Comparison of ENCODE assay signal across 8 cellular contexts in genomic region chr9:29211681-29212589, GRCh38. TPM values are rescaled to one million over a fixed set of nuclear protein-coding genes. Genes with fewer than 3 reads are reported as not detected.
DNase-seq lines count a peak whose midpoint lies in the region; ATAC-seq, FAIRE-seq and TF ChIP-seq lines count a peak whose summit lies in the region.

No MANE protein-coding gene starts in this region.

- H4K5ac ChIP-seq in mesendoderm (ENCODE audit: low read length) = no peak overlapping the region

- peaks cover 26 to 44% of the 10 kb centered on the region in 2 donors for H3K27me3 Mint-ChIP-seq in effector memory CD8-positive, alpha-beta T cell
- peaks cover 46 to 55% of the 10 kb centered on the region in 2 donors for H3K27me3 Mint-ChIP-seq in stimulated activated naive B cell treated with anti-CD40 and anti-IgM and Interleukin-4, amounts not matched to agents 10 μg/mL and 1 μg/mL and 100 μg/mL, for 72 hours

- H4K8ac ChIP-seq in mesendoderm (ENCODE audit: low read depth, low read length) = no peak overlapping the region

- peak overlapping the region; percentile 39 for H3K4me3 ChIP-seq in mesendoderm (ENCODE audit: low read length)

- peak overlapping the region in 1 of 2 donors; percentile 70 for H3K27ac Mint-ChIP-seq in effector memory CD8-positive, alpha-beta T cell
- H3K27ac Mint-ChIP-seq in stimulated activated naive B cell treated with anti-CD40 and anti-IgM and Interleukin-4, amounts not matched to agents 10 μg/mL and 1 μg/mL and 100 μg/mL, for 72 hours = peak overlapping the region; percentile 38

- DNase-seq in D721Med (ENCODE audit: insufficient read length, low spot score) (no peak), SKM-1 (lab: John Stamatoyannopoulos, UW; ENCODE audit: unreplicated experiment) (peak; percentile 25), mesendoderm (peak; percentile 60), superior temporal gyrus (ENCODE audit: extremely low spot score) (no peak)
- DNase-seq in effector memory CD8-positive, alpha-beta T cell = peak in 2 of 3 experiments; percentile 2 to 4
- DNase-seq in stimulated activated naive B cell treated with anti-CD40 and anti-IgM and Interleukin-4, amounts not matched to agents 10 μg/mL and 1 μg/mL and 100 μg/mL, for 72 hours = no peak

- H3K4me3 Mint-ChIP-seq in effector memory CD8-positive, alpha-beta T cell = peak overlapping the region; percentile 45 to 64
- no peak overlapping the region for H3K4me3 Mint-ChIP-seq in stimulated activated naive B cell treated with anti-CD40 and anti-IgM and Interleukin-4, amounts not matched to agents 10 μg/mL and 1 μg/mL and 100 μg/mL, for 72 hours

- H3K4me1 Mint-ChIP-seq in effector memory CD8-positive, alpha-beta T cell (ENCODE audit: low read depth in 2 of 2) = peaks cover 3 to 4% of the 10 kb centered on the region in 2 donors
- H3K4me1 Mint-ChIP-seq in stimulated activated naive B cell treated with anti-CD40 and anti-IgM and Interleukin-4, amounts not matched to agents 10 μg/mL and 1 μg/mL and 100 μg/mL, for 72 hours = peaks cover 8 to 19% of the 10 kb centered on the region in 2 donors

- peaks cover 3% of the 10 kb centered on the region for H3K4me1 ChIP-seq in mesendoderm (ENCODE audit: control insufficient read depth, low read depth, low read length)

- peak overlapping the region; percentile 62 for H3K4me2 ChIP-seq in mesendoderm (ENCODE audit: low read length)

- H3K4ac ChIP-seq in mesendoderm (ENCODE audit: low read depth, low read length) = no peak overlapping the region

- H3K36me3 ChIP-seq in mesendoderm (ENCODE audit: control insufficient read depth, insufficient read depth, low read length) = no peaks in the 10 kb centered on the region

- no peaks in the 10 kb centered on the region for H3K79me1 ChIP-seq in mesendoderm (ENCODE audit: low read length)

- H3K23ac ChIP-seq in mesendoderm (ENCODE audit: low read length) = no peak overlapping the region

- peaks cover 8% of the 10 kb centered on the region for H3K27me3 ChIP-seq in mesendoderm (ENCODE audit: insufficient read depth, low read length, poor library complexity)

- H3K79me2 ChIP-seq in mesendoderm (ENCODE audit: control insufficient read depth, insufficient read depth, low read length) = no peaks in the 10 kb centered on the region

- H2BK5ac ChIP-seq in mesendoderm (ENCODE audit: low read length) = no peak overlapping the region

- no peak overlapping the region for H2BK15ac ChIP-seq in mesendoderm (replicated peaks; ENCODE audit: low read depth)

- no peaks in the 10 kb centered on the region for H3K36me3 Mint-ChIP-seq in effector memory CD8-positive, alpha-beta T cell (ENCODE audit: insufficient read depth)
- no peaks in the 10 kb centered on the region for H3K36me3 Mint-ChIP-seq in stimulated activated naive B cell treated with anti-CD40 and anti-IgM and Interleukin-4, amounts not matched to agents 10 μg/mL and 1 μg/mL and 100 μg/mL, for 72 hours

- H3K56ac ChIP-seq in mesendoderm (ENCODE audit: low read length) = peak overlapping the region; percentile 68

- no peak for FAIRE-seq in D721Med (lab: Jason Lieb, UNC)

- WGBS in mesendoderm (ENCODE audit: extremely low coverage, insufficient coverage, low lambda C conversion rate) = no CpG with 5 or more reads among the region's 71 CpGs

- no peak overlapping the region for H2BK120ac ChIP-seq in mesendoderm (ENCODE audit: low read depth, low read length)

- ATAC-seq in GM21381 (IDR thresholded peaks at IDR 0.05; ENCODE audit: unreplicated experiment) = peak; percentile 91
- ATAC-seq in HG03571 (IDR thresholded peaks at IDR 0.05; ENCODE audit: unreplicated experiment) = peak; percentile 86
- peak; percentile 69 for ATAC-seq in effector memory CD8-positive, alpha-beta T cell (replicated peaks)
- peak; percentile 81 for ATAC-seq in stimulated activated naive B cell treated with anti-CD40 and anti-IgM and Interleukin-4, amounts not matched to agents 10 μg/mL and 1 μg/mL and 100 μg/mL, for 72 hours (replicated peaks)

- H3K27ac ChIP-seq in mesendoderm (ENCODE audit: low read depth, low read length) = no peak overlapping the region

- H2AK5ac ChIP-seq in mesendoderm (ENCODE audit: low read length) = no peak overlapping the region

- H3K9ac ChIP-seq in mesendoderm (ENCODE audit: low read length) = peak overlapping the region; percentile 20

- H3K18ac ChIP-seq in mesendoderm (ENCODE audit: low read length) = peak overlapping the region; percentile 69

- H3K9me3 Mint-ChIP-seq in effector memory CD8-positive, alpha-beta T cell = peaks cover 2 to 8% of the 10 kb centered on the region in 2 donors
- no peaks in the 10 kb centered on the region for H3K9me3 Mint-ChIP-seq in stimulated activated naive B cell treated with anti-CD40 and anti-IgM and Interleukin-4, amounts not matched to agents 10 μg/mL and 1 μg/mL and 100 μg/mL, for 72 hours

- peak; percentile 69 for TF ChIP-seq CTCF in D721Med (IDR thresholded peaks at IDR 0.05; ENCODE audit: insufficient read depth, missing control alignments)

RNA-seq across cellular contexts. Expression of gene LINGO2, which starts 1.5 kb away (rescaled TPM):
- 0.55 TPM for polyA plus RNA-seq in mesendoderm (2013, experiment 1 of 2)
- polyA plus RNA-seq in mesendoderm (2013, experiment 2 of 2) = 0.56 TPM

Comparison
In these comparisons a context has a peak if more than half of its experiments do, and no peak if none do; other contexts are left out.
1. DNase-seq: peak in SKM-1 (single experiment), effector memory CD8-positive, alpha-beta T cell (2 of 3) and mesendoderm (single experiment); none in D721Med (single experiment), stimulated activated naive B cell treated with anti-CD40 and anti-IgM and Interleukin-4, amounts not matched to agents 10 μg/mL and 1 μg/mL and 100 μg/mL, for 72 hours (single experiment) and superior temporal gyrus (single experiment).
2. H3K4me3 Mint-ChIP-seq: peak in effector memory CD8-positive, alpha-beta T cell (2 of 2); none in stimulated activated naive B cell treated with anti-CD40 and anti-IgM and Interleukin-4, amounts not matched to agents 10 μg/mL and 1 μg/mL and 100 μg/mL, for 72 hours (0 of 2).
3. Peak in every context shown above with its lines, with median percentiles within 50 percentile points of each other: ATAC-seq.